2 cellular contexts compared by ENCODE assay signal in the genomic region with DNA sequence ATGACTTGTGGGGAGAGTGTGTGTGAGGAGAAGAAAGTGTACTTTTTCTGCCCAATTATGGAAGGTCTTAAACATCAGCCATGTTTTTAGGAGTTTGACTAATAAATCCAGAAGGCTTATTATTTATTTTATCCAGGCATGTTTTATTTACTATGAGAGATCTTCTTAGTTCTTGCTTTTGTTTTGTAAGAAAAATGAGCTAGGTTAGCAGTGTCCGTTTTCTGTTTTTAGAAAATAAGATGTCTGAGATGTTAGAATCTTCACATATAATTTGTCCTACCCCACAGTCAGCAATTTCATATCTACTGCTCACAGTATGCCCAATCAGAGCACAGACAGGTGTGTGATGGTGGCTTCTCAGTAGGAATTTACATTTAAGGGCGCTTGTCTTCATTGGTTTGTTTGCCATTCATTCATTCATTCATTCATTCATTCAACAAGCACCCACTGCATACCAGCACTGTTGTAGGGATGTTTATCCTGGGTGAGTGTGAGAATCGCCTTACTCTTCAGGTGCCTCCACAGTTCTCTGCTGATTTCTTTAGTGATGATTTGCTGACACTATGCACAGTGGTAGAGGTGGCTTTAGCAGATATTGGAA.
A peak's percentile ranks its signal among the peaks of the same experiment; 100 is the strongest.
TF ChIP-seq lines count a peak whose summit lies in the region.

No MANE protein-coding gene starts in this region.

TF ChIP-seq in HCT116, 20 proteins besides CTCF, POLR2A, EP300 and RAD21:
- TF ChIP-seq POLR2AphosphoS5 (IDR thresholded peaks at IDR 0.05; ENCODE audit: low read depth, low read length) (no peak), YY1 (IDR thresholded peaks at IDR 0.05; ENCODE audit: extremely low read depth, insufficient replicate concordance, low read depth, low read length) (no peak), EZH2phosphoT487 (IDR thresholded peaks at IDR 0.05; ENCODE audit: borderline replicate concordance) (no peak), ZFX (IDR thresholded peaks at IDR 0.05) (no peak), SRF (IDR thresholded peaks at IDR 0.05; ENCODE audit: low read depth) (no peak)
- TF ChIP-seq, protein P1, sequence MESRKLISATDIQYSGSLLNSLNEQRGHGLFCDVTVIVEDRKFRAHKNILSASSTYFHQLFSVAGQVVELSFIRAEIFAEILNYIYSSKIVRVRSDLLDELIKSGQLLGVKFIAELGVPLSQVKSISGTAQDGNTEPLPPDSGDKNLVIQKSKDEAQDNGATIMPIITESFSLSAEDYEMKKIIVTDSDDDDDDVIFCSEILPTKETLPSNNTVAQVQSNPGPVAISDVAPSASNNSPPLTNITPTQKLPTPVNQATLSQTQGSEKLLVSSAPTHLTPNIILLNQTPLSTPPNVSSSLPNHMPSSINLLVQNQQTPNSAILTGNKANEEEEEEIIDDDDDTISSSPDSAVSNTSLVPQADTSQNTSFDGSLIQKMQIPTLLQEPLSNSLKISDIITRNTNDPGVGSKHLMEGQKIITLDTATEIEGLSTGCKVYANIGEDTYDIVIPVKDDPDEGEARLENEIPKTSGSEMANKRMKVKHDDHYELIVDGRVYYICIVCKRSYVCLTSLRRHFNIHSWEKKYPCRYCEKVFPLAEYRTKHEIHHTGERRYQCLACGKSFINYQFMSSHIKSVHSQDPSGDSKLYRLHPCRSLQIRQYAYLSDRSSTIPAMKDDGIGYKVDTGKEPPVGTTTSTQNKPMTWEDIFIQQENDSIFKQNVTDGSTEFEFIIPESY (IDR thresholded peaks at IDR 0.05; ENCODE audit: extremely low read depth, insufficient replicate concordance, low read length): no peak
TF ChIP-seq in HCT116: peak in this region for 0.

TF ChIP-seq in GM12878, 131 proteins besides CTCF, POLR2A, EP300 and RAD21:
- peak; percentile 89 for TF ChIP-seq ZNF24 (IDR thresholded peaks at IDR 0.05)
- no peak for TF ChIP-seq BACH1 (IDR thresholded peaks at IDR 0.05; ENCODE audit: borderline replicate concordance)
TF ChIP-seq in GM12878: peak in this region for 1.
